In the genomic region with DNA sequence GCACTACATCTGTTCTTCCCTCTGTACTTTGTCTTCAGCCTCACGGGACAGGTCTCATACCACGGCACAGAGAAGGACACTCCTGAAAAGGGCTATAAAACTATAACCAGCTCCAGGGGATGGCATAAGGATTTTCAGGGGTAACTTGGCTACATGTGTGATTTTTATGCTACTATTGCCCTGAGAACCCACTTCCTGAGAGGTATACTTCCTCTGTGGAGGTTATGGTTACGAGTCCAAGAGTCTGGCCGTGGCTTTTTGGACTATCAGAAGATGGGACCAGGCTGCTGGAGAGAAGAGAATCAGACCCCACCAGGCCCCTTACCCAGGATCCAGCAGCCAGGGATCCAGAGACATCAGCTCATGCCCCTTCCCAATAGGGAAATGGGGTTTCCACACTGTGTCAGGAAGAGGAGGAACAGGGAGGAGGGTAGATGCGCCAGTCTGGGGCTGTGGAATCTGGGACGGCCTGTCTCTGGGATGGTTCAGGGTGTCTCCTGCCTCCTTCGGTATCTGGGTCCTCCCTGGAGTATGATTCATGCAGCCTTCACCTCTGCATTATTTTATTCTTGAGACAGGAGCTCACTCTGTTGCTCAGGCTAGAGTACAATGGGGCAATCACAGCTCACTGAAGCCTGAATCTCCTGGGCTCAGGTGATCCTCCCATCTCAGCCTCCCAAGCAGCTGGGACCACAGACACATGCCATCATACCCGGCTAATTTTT, we compare ENCODE assay signal across 19 cellular contexts. TPM values are rescaled to one million over a fixed set of nuclear protein-coding genes. Genes with fewer than 3 reads are reported as not detected.
DNase-seq lines count a peak whose midpoint lies in the region; ATAC-seq lines count a peak whose summit lies in the region.
"Had no signal": no experiment of that assay in that cellular context is flagged by ENCODE, and none has a peak within 500 bp of the region (broad histone marks: within the 10 kb centered on the region; RNA-seq: fewer than 3 reads in every experiment).

No MANE protein-coding gene starts in this region.

- peaks cover 4 to 10% (median 9%) of the 10 kb centered on the region in 10 experiments; a peak in 15 of 20 replicates for H3K4me1 ChIP-seq in BLaER1 treated with 17β-estradiol and CSF1 and Interleukin-3, amounts not matched to agents 10 nM and 100 nM
- H3K4me1 ChIP-seq: A549, BE2C had no signal

- no peak for DNase-seq in activated T-cell treated with anti-CD3 and anti-CD28 coated beads, Interleukin-2, amount 50 U/mL, for 24 hours
- no peak for DNase-seq in activated T-cell treated with anti-CD3 and anti-CD28 coated beads, Interleukin-2, amount 50 U/mL, for 4 hours
- DNase-seq in T-helper 17 cell = no peak
- DNase-seq in effector memory CD8-positive, alpha-beta T cell = no peak
- DNase-seq in retina = no peak
- DNase-seq: BE2C; CD4-positive, alpha-beta memory T cell; DND-41; H7; Kasumi-1; NCI-H1694; NCI-H2081; NCI-H526; Right ventricle myocardium superior had no signal

- no peaks in the 10 kb centered on the region for H3K9me3 Mint-ChIP-seq in activated T-cell treated with anti-CD3 and anti-CD28 coated beads, Interleukin-2, amount 50 U/mL, for 24 hours
- no peaks in the 10 kb centered on the region for H3K9me3 Mint-ChIP-seq in activated T-cell treated with anti-CD3 and anti-CD28 coated beads, Interleukin-2, amount 50 U/mL, for 4 hours
- H3K9me3 Mint-ChIP-seq in effector memory CD8-positive, alpha-beta T cell = no peaks in the 10 kb centered on the region
- H3K9me3 Mint-ChIP-seq: CD4-positive, alpha-beta memory T cell had no signal

- no peak overlapping the region for H3K9ac ChIP-seq in BLaER1 treated with 17β-estradiol and CSF1 and Interleukin-3, amounts not matched to agents 10 nM and 100 nM

- no peak overlapping the region for H3K4me3 Mint-ChIP-seq in activated T-cell treated with anti-CD3 and anti-CD28 coated beads, Interleukin-2, amount 50 U/mL, for 24 hours
- H3K4me3 Mint-ChIP-seq in activated T-cell treated with anti-CD3 and anti-CD28 coated beads, Interleukin-2, amount 50 U/mL, for 4 hours = no peak overlapping the region
- peak overlapping the region; percentile 1 for H3K4me3 Mint-ChIP-seq in T-helper 17 cell
- H3K4me3 Mint-ChIP-seq in effector memory CD8-positive, alpha-beta T cell = peak overlapping the region in 1 of 2 donors; percentile 11

- no peaks in the 10 kb centered on the region for H3K36me3 Mint-ChIP-seq in activated T-cell treated with anti-CD3 and anti-CD28 coated beads, Interleukin-2, amount 50 U/mL, for 24 hours (ENCODE audit: low read depth)
- no peaks in the 10 kb centered on the region for H3K36me3 Mint-ChIP-seq in activated T-cell treated with anti-CD3 and anti-CD28 coated beads, Interleukin-2, amount 50 U/mL, for 4 hours (ENCODE audit: insufficient read depth)
- H3K36me3 Mint-ChIP-seq in T-helper 17 cell (ENCODE audit: low read depth) = peaks cover 14% of the 10 kb centered on the region
- H3K36me3 Mint-ChIP-seq in effector memory CD8-positive, alpha-beta T cell (ENCODE audit: insufficient read depth) = peaks cover 79% of the 10 kb centered on the region

- peak overlapping the region; percentile 42 for H3K27ac Mint-ChIP-seq in activated T-cell treated with anti-CD3 and anti-CD28 coated beads, Interleukin-2, amount 50 U/mL, for 24 hours
- no peak overlapping the region for H3K27ac Mint-ChIP-seq in T-helper 17 cell
- H3K27ac Mint-ChIP-seq in effector memory CD8-positive, alpha-beta T cell = peak overlapping the region; percentile 41 to 83

- ATAC-seq in activated T-cell treated with anti-CD3 and anti-CD28 coated beads, Interleukin-2, amount 50 U/mL, for 4 hours = no peak
- no peak for ATAC-seq in T-helper 17 cell
- ATAC-seq in effector memory CD8-positive, alpha-beta T cell (replicated peaks) = peak; percentile 33
- no peak for ATAC-seq in HG03095 (IDR thresholded peaks at IDR 0.05; ENCODE audit: unreplicated experiment)
- ATAC-seq in HG03432 (IDR thresholded peaks at IDR 0.05; ENCODE audit: unreplicated experiment) = no peak
- ATAC-seq: A549, GM12878 had no signal

- H3K4me2 ChIP-seq in BLaER1 treated with 17β-estradiol and CSF1 and Interleukin-3, amounts not matched to agents 10 nM and 100 nM = peak overlapping the region in 9 of 11 experiments; percentile 1 to 30 (median 20); a peak in 7 of 22 replicates
- H3K4me2 ChIP-seq: A549 had no signal

- H4K20me1 ChIP-seq in BLaER1 treated with 17β-estradiol and CSF1 and Interleukin-3, amounts not matched to agents 10 nM and 100 nM = no peaks in the 10 kb centered on the region; a peak in 1 of 22 replicates

- no peak overlapping the region for H3K27ac ChIP-seq in BLaER1 treated with 17β-estradiol and CSF1 and Interleukin-3, amounts not matched to agents 10 nM and 100 nM
- H3K27ac ChIP-seq: A549 had no signal

- H3K36me3 ChIP-seq in BLaER1 treated with 17β-estradiol and CSF1 and Interleukin-3, amounts not matched to agents 10 nM and 100 nM = no peaks in the 10 kb centered on the region
- H3K36me3 ChIP-seq: BE2C had no signal

- no peaks in the 10 kb centered on the region for H3K27me3 ChIP-seq in BLaER1 treated with 17β-estradiol and CSF1 and Interleukin-3, amounts not matched to agents 10 nM and 100 nM

- peaks cover 10% of the 10 kb centered on the region for H3K4me1 Mint-ChIP-seq in activated T-cell treated with anti-CD3 and anti-CD28 coated beads, Interleukin-2, amount 50 U/mL, for 24 hours (ENCODE audit: low read depth)
- H3K4me1 Mint-ChIP-seq in activated T-cell treated with anti-CD3 and anti-CD28 coated beads, Interleukin-2, amount 50 U/mL, for 4 hours (ENCODE audit: low read depth) = peaks cover 14% of the 10 kb centered on the region
- peaks cover 22% of the 10 kb centered on the region for H3K4me1 Mint-ChIP-seq in T-helper 17 cell
- H3K4me1 Mint-ChIP-seq in effector memory CD8-positive, alpha-beta T cell (ENCODE audit: low read depth in 2 of 2) = peaks cover 15 to 23% of the 10 kb centered on the region in 2 donors

- H3K4me3 ChIP-seq in BLaER1 treated with 17β-estradiol and CSF1 and Interleukin-3, amounts not matched to agents 10 nM and 100 nM = no peak overlapping the region
- H3K4me3 ChIP-seq: A549, GM12878 had no signal

- no peaks in the 10 kb centered on the region for H3K27me3 Mint-ChIP-seq in activated T-cell treated with anti-CD3 and anti-CD28 coated beads, Interleukin-2, amount 50 U/mL, for 24 hours
- peaks cover 2% of the 10 kb centered on the region for H3K27me3 Mint-ChIP-seq in activated T-cell treated with anti-CD3 and anti-CD28 coated beads, Interleukin-2, amount 50 U/mL, for 4 hours (ENCODE audit: low read depth)
- H3K27me3 Mint-ChIP-seq in T-helper 17 cell = peaks cover 20% of the 10 kb centered on the region
- H3K27me3 Mint-ChIP-seq in effector memory CD8-positive, alpha-beta T cell = peaks cover 0 to 6% of the 10 kb centered on the region in 2 donors
- H3K27me3 Mint-ChIP-seq: CD4-positive, alpha-beta memory T cell had no signal

- H3K9me3 ChIP-seq in BLaER1 treated with 17β-estradiol and CSF1 and Interleukin-3, amounts not matched to agents 10 nM and 100 nM (replicated peaks in 1 of 11) = no peaks in the 10 kb centered on the region
- no peaks in the 10 kb centered on the region for H3K9me3 ChIP-seq in T-helper 17 cell (ENCODE audit: control insufficient read depth, low read length, poor library complexity, severe bottlenecking)
- H3K9me3 ChIP-seq: A549, BE2C had no signal

RNA-seq across cellular contexts. Expression of a gene that starts 29.7 kb away (rescaled TPM):
- total RNA-seq in activated T-cell treated with anti-CD3 and anti-CD28 coated beads, Interleukin-2, amount 50 U/mL, for 4 hours = 1 to 10 TPM; 2.0 to 5.8 (median 2.2) TPM
- total RNA-seq in T-helper 17 cell = 10 to 100 TPM; 18.2 to 32.6 TPM
